ENCODE assay signal across 28 cellular contexts in genomic region chr1:92969517-92969916, GRCh38.
"Had no signal": no experiment of that assay in that cellular context is flagged by ENCODE, and none has a peak within 500 bp of the region (broad histone marks: within the 10 kb centered on the region; RNA-seq: fewer than 3 reads in every experiment).

No MANE protein-coding gene starts in this region.

- DNase-seq: activated CD4-positive, alpha-beta T cell treated with anti-CD3 and anti-CD28 coated beads, Interleukin-2, amount 50 U/mL, for 4 hours; activated effector memory CD4-positive, alpha-beta T cell treated with Interleukin-2 at 50 U/mL for 16 hours; activated naive CD4-positive, alpha-beta T cell treated with anti-CD3 and anti-CD28 coated beads for 36 hours; activated naive CD8-positive, alpha-beta T cell treated with anti-CD3 and anti-CD28 coated beads, Interleukin-2, amount 10 ng/mL, durations not matched to agents 7 days and 5 days; activated T-cell treated with anti-CD3 and anti-CD28 coated beads for 4 hours; activated T-cell treated with anti-CD3 and anti-CD28 coated beads, Interleukin-2, amount 50 U/mL, for 72 hours; amniotic stem cell; caudate nucleus; cortex of kidney; endodermal cell; foreskin melanocyte; heart right ventricle; naive B cell; ovary; retina; sigmoid colon; small intestine; stimulated activated CD4-positive, alpha-beta T cell treated with anti-CD3 and anti-CD28 coated beads, Interleukin-4, amount 100 ng/mL, for 24 hours; stimulated activated naive CD4-positive, alpha-beta T cell; SW 1271; T-helper 2 cell had no signal

- H3K27me3 Mint-ChIP-seq: activated naive CD8-positive, alpha-beta T cell treated with anti-CD3 and anti-CD28 coated beads, Interleukin-2, amount 10 ng/mL, durations not matched to agents 7 days and 5 days; naive B cell had no signal

- H3K4me3 ChIP-seq: esophagus muscularis mucosa, heart right ventricle, ovary, sigmoid colon, suprapubic skin, tibial nerve had no signal

- H3K9me3 ChIP-seq: esophagus muscularis mucosa, heart right ventricle, ovary, sigmoid colon, suprapubic skin, tibial nerve had no signal

- ATAC-seq: activated T-cell treated with anti-CD3 and anti-CD28 coated beads, Interleukin-2, amount 50 U/mL, for 72 hours; heart right ventricle; WTC11 had no signal

- H3K27ac Mint-ChIP-seq: activated naive CD4-positive, alpha-beta T cell treated with anti-CD3 and anti-CD28 coated beads for 36 hours; activated naive CD8-positive, alpha-beta T cell treated with anti-CD3 and anti-CD28 coated beads, Interleukin-2, amount 10 ng/mL, durations not matched to agents 7 days and 5 days; endodermal cell; mesothelial cell of epicardium; progenitor cell of endocrine pancreas; WTC11 had no signal

- H3K27ac ChIP-seq: esophagus muscularis mucosa, heart right ventricle, ovary, sigmoid colon, suprapubic skin, tibial nerve had no signal

- H3K4me3 Mint-ChIP-seq: activated naive CD4-positive, alpha-beta T cell treated with anti-CD3 and anti-CD28 coated beads for 36 hours; activated naive CD8-positive, alpha-beta T cell treated with anti-CD3 and anti-CD28 coated beads, Interleukin-2, amount 10 ng/mL, durations not matched to agents 7 days and 5 days; activated T-cell treated with anti-CD3 and anti-CD28 coated beads, Interleukin-2, amount 50 U/mL, for 72 hours; endodermal cell; mesothelial cell of epicardium; naive B cell; WTC11 had no signal

- FAIRE-seq: astrocyte, small intestine had no signal

- H3K27me3 ChIP-seq: esophagus muscularis mucosa, heart right ventricle, ovary, sigmoid colon, suprapubic skin, tibial nerve had no signal

- H3K9me3 Mint-ChIP-seq: activated naive CD4-positive, alpha-beta T cell treated with anti-CD3 and anti-CD28 coated beads for 36 hours; activated naive CD8-positive, alpha-beta T cell treated with anti-CD3 and anti-CD28 coated beads, Interleukin-2, amount 10 ng/mL, durations not matched to agents 7 days and 5 days; activated T-cell treated with anti-CD3 and anti-CD28 coated beads, Interleukin-2, amount 50 U/mL, for 72 hours; endodermal cell; mesothelial cell of epicardium; naive B cell; WTC11 had no signal

- H3K4me1 ChIP-seq: sigmoid colon had no signal

- H3K36me3 ChIP-seq: esophagus muscularis mucosa, heart right ventricle, ovary, sigmoid colon, suprapubic skin, tibial nerve had no signal

- H3K36me3 Mint-ChIP-seq: mesothelial cell of epicardium, naive B cell, WTC11 had no signal
